In genomic region chr4:1721666-1722550, GRCh38 we compare ENCODE assay signal across 1 cellular context.
A peak's percentile ranks its signal among the peaks of the same experiment; 100 is the strongest.
TF ChIP-seq lines count a peak whose summit lies in the region.

No MANE protein-coding gene starts in this region.

TF ChIP-seq in HepG2, 621 proteins besides CTCF, POLR2A, EP300 and RAD21 (continues in another document):
- TF ChIP-seq KDM5B (CRISPR knock-in tag; IDR thresholded peaks at IDR 0.05; ENCODE audit: borderline replicate concordance) (no peak), DNMT3B (CRISPR knock-in tag; conservative IDR thresholded peaks at IDR 0.05) (no peak), ZNF737 (CRISPR knock-in tag; IDR thresholded peaks at IDR 0.05; ENCODE audit: borderline replicate concordance) (no peak), ZBTB1 (CRISPR knock-in tag; IDR thresholded peaks at IDR 0.05; ENCODE audit: borderline replicate concordance) (no peak), ATF7 (IDR thresholded peaks at IDR 0.05) (no peak), ATF7 (CRISPR knock-in tag; IDR thresholded peaks at IDR 0.05) (no peak), PRMT3 (CRISPR knock-in tag; IDR thresholded peaks at IDR 0.05; ENCODE audit: borderline replicate concordance, low read depth) (no peak), ZNF354B (CRISPR knock-in tag; IDR thresholded peaks at IDR 0.05) (no peak), NCOA2 (CRISPR knock-in tag; IDR thresholded peaks at IDR 0.05) (no peak), RORA (CRISPR knock-in tag; IDR thresholded peaks at IDR 0.05) (no peak), ZNF605 (CRISPR knock-in tag; IDR thresholded peaks at IDR 0.05) (0 out of 2 replicates have a peak, but pooled peaks have one; percentile 38), ZFP37 (CRISPR knock-in tag; IDR thresholded peaks at IDR 0.05; ENCODE audit: borderline replicate concordance) (no peak), ZBTB2 (CRISPR knock-in tag; IDR thresholded peaks at IDR 0.05; ENCODE audit: low read depth) (no peak), ZBTB7B (CRISPR knock-in tag; IDR thresholded peaks at IDR 0.05) (no peak), ZFY (CRISPR knock-in tag; IDR thresholded peaks at IDR 0.05) (peak; percentile 13; the same call in 1 of the 2 replicates), MIER2 (CRISPR knock-in tag; IDR thresholded peaks at IDR 0.05) (no peak), ZNF367 (CRISPR knock-in tag; IDR thresholded peaks at IDR 0.05; ENCODE audit: borderline replicate concordance) (no peak), RFXAP (CRISPR knock-in tag; IDR thresholded peaks at IDR 0.05; ENCODE audit: borderline replicate concordance) (no peak), ZNF383 (CRISPR knock-in tag; IDR thresholded peaks at IDR 0.05; ENCODE audit: borderline replicate concordance) (no peak), NFYC (CRISPR knock-in tag; IDR thresholded peaks at IDR 0.05) (no peak), GRHL1 (CRISPR knock-in tag; conservative IDR thresholded peaks at IDR 0.05) (no peak), HMGA1 (CRISPR knock-in tag; conservative IDR thresholded peaks at IDR 0.05) (no peak), ZSCAN12 (CRISPR knock-in tag; IDR thresholded peaks at IDR 0.05) (no peak), SIN3A (IDR thresholded peaks at IDR 0.05; ENCODE audit: borderline replicate concordance, low read depth, low read length) (0 out of 2 replicates have a peak, but pooled peaks have one; percentile 22), ZBTB40 (IDR thresholded peaks at IDR 0.05) (no peak), ZBTB40 (CRISPR knock-in tag; IDR thresholded peaks at IDR 0.05) (no peak), THAP11 (CRISPR knock-in tag; IDR thresholded peaks at IDR 0.05) (no peak), SETDB1 (CRISPR knock-in tag; IDR thresholded peaks at IDR 0.05; ENCODE audit: borderline replicate concordance) (no peak), STAT5B (CRISPR knock-in tag; IDR thresholded peaks at IDR 0.05) (no peak), FOXA1 (IDR thresholded peaks at IDR 0.05) (no peak), FOXA1 (CRISPR knock-in tag; IDR thresholded peaks at IDR 0.05) (no peak), ZNF530 (CRISPR knock-in tag; IDR thresholded peaks at IDR 0.05; ENCODE audit: low read depth) (no peak), SIX4 (CRISPR knock-in tag; IDR thresholded peaks at IDR 0.05) (no peak)
- TF ChIP-seq, protein P1, sequence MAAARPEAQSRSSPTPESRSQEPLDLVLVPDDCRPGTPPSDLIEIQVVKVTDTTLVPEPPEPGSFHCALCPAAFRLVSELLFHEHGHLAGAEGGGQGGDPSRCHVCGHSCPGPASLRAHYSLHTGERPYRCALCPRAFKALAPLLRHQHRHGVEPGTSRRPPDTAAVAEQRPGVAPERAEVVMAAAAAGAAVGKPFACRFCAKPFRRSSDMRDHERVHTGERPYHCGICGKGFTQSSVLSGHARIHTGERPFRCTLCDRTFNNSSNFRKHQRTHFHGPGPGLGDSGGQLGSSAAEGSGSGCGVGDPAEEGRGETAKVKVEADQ (CRISPR knock-in tag; IDR thresholded peaks at IDR 0.05; ENCODE audit: borderline replicate concordance): peak; percentile 54; the same call in 1 of the 2 replicates
- TF ChIP-seq, protein P2, sequence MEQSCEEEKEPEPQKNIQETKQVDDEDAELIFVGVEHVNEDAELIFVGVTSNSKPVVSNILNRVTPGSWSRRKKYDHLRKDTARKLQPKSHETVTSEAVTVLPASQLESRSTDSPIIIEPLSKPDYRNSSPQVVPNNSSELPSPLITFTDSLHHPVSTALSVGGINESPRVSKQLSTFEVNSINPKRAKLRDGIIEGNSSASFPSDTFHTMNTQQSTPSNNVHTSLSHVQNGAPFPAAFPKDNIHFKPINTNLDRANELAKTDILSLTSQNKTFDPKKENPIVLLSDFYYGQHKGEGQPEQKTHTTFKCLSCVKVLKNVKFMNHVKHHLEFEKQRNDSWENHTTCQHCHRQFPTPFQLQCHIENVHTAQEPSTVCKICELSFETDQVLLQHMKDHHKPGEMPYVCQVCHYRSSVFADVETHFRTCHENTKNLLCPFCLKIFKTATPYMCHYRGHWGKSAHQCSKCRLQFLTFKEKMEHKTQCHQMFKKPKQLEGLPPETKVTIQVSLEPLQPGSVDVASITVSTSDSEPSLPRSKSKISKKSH (CRISPR knock-in tag; IDR thresholded peaks at IDR 0.05; ENCODE audit: borderline replicate concordance): 0 out of 2 replicates have a peak, but pooled peaks have one; percentile 7
- TF ChIP-seq, protein P3, sequence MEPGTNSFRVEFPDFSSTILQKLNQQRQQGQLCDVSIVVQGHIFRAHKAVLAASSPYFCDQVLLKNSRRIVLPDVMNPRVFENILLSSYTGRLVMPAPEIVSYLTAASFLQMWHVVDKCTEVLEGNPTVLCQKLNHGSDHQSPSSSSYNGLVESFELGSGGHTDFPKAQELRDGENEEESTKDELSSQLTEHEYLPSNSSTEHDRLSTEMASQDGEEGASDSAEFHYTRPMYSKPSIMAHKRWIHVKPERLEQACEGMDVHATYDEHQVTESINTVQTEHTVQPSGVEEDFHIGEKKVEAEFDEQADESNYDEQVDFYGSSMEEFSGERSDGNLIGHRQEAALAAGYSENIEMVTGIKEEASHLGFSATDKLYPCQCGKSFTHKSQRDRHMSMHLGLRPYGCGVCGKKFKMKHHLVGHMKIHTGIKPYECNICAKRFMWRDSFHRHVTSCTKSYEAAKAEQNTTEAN (CRISPR knock-in tag; conservative IDR thresholded peaks at IDR 0.05): 0 out of 2 replicates have a peak, but pooled peaks have one; percentile 21
- TF ChIP-seq, protein P4, sequence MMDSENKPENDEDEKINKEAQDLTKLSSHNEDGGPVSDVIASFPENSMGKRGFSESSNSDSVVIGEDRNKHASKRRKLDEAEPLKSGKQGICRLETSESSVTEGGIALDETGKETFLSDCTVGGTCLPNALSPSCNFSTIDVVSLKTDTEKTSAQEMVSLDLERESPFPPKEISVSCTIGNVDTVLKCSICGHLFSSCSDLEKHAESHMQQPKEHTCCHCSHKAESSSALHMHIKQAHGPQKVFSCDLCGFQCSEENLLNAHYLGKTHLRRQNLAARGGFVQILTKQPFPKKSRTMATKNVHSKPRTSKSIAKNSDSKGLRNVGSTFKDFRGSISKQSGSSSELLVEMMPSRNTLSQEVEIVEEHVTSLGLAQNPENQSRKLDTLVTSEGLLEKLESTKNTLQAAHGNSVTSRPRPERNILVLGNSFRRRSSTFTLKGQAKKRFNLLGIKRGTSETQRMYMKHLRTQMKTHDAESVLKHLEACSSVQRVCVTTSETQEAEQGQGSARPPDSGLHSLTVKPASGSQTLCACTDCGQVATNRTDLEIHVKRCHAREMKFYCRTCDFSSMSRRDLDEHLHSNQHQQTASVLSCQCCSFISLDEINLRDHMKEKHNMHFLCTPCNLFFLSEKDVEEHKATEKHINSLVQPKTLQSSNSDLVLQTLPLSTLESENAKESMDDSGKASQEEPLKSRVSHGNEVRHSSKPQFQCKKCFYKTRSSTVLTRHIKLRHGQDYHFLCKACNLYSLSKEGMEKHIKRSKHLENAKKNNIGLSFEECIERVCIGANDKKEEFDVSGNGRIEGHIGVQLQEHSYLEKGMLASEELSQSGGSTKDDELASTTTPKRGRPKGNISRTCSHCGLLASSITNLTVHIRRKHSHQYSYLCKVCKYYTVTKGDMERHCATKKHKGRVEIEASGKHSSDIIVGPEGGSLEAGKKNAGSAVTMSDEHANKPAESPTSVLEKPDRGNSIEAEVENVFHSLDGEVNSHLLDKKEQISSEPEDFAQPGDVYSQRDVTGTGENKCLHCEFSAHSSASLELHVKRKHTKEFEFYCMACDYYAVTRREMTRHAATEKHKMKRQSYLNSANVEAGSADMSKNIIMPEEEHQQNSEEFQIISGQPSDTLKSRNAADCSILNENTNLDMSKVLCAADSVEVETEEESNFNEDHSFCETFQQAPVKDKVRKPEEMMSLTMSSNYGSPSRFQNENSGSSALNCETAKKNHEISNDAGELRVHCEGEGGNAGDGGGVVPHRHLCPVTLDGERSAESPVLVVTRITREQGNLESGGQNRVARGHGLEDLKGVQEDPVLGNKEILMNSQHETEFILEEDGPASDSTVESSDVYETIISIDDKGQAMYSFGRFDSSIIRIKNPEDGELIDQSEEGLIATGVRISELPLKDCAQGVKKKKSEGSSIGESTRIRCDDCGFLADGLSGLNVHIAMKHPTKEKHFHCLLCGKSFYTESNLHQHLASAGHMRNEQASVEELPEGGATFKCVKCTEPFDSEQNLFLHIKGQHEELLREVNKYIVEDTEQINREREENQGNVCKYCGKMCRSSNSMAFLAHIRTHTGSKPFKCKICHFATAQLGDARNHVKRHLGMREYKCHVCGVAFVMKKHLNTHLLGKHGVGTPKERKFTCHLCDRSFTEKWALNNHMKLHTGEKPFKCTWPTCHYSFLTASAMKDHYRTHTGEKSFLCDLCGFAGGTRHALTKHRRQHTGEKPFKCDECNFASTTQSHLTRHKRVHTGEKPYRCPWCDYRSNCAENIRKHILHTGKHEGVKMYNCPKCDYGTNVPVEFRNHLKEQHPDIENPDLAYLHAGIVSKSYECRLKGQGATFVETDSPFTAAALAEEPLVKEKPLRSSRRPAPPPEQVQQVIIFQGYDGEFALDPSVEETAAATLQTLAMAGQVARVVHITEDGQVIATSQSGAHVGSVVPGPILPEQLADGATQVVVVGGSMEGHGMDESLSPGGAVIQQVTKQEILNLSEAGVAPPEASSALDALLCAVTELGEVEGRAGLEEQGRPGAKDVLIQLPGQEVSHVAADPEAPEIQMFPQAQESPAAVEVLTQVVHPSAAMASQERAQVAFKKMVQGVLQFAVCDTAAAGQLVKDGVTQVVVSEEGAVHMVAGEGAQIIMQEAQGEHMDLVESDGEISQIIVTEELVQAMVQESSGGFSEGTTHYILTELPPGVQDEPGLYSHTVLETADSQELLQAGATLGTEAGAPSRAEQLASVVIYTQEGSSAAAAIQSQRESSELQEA (CRISPR knock-in tag; IDR thresholded peaks at IDR 0.05; ENCODE audit: not compliant biosample characterization): no peak
